In the genomic region with DNA sequence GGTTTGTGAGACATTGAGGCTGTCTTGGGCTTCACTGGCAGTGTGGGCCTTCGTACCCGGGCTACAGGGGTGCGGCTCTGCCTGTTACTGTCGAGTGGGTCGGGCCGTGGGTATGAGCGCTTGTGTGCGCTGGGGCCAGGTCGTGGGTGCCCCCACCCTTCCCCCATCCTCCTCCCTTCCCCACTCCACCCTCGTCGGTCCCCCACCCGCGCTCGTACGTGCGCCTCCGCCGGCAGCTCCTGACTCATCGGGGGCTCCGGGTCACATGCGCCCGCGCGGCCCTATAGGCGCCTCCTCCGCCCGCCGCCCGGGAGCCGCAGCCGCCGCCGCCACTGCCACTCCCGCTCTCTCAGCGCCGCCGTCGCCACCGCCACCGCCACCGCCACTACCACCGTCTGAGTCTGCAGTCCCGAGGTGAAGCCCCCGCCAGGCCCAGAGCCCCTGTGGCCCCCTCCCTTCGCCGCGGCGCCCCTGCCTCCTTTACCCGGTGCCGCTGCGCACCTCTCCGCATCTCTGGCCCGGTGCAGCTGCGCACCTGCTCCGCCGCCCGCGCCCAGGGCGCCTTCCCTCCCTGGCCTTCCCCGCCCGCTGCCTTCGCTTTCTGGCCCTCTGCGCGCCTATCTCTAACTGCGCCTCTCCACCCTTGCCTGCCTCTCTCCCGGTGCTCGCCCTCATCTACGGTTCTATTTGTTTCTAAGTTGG, we compare ENCODE assay signal across 8 cellular contexts. TPM values are rescaled to one million over a fixed set of nuclear protein-coding genes. Genes with fewer than 3 reads are reported as not detected.
DNase-seq lines count a peak whose midpoint lies in the region; ATAC-seq, FAIRE-seq and TF ChIP-seq lines count a peak whose summit lies in the region.

A gene (plus strand): TSS at position 335 of the 702 bp plus-strand sequence. CDS start 1,253 bp downstream, outside the sequence.

- DNase-seq in A673 (ENCODE audit: low spot score) (peak; percentile 79), RPMI7951 (ENCODE audit: low read depth) (peak; percentile 72), activated gamma-delta T cell treated with Interleukin-2 at 50 U/mL for 16 hours (peak; percentile 82), frontal cortex (ENCODE audit: low spot score in 2 of 2) (peak; percentile 86 to 93)

- H3K27ac ChIP-seq in A673 (ENCODE audit: low read depth, low read length, poor library complexity, severe bottlenecking) (peak within 1 kb of the TSS; percentile 88), subcutaneous abdominal adipose tissue (ENCODE audit: low read depth, low read length) (no peak within 1 kb of the TSS)

- peak within 1 kb of the TSS in 3 of 5 donors; percentile 43 to 69 (median 51) for H3K9ac ChIP-seq in subcutaneous abdominal adipose tissue (ENCODE audit: low read length in 5 of 5)

- intact Hi-C loops in A673 (cut with micrococcal nuclease; ENCODE audit: unreplicated experiment), result no loop called here

- H3K4me1 ChIP-seq in A673 (ENCODE audit: insufficient read depth, low read length, poor library complexity, severe bottlenecking) (peaks cover 13% of the 10 kb centered on the region), neuron (ENCODE audit: insufficient read depth, low read length) (peaks cover 13% of the 10 kb centered on the region), subcutaneous abdominal adipose tissue (ENCODE audit: control insufficient read depth in 5 of 5, insufficient read depth in 5 of 5, low read length in 5 of 5) (peaks cover 0 to 18% (median 14%) of the 10 kb centered on the region in 5 donors)

- no peaks in the 10 kb centered on the region for H3K9me3 ChIP-seq in A673 (ENCODE audit: low read depth, low read length, poor library complexity, severe bottlenecking)
- H3K9me3 ChIP-seq in neuron (ENCODE audit: low read length), result no peaks in the 10 kb centered on the region
- no peaks in the 10 kb centered on the region for H3K9me3 ChIP-seq in subcutaneous abdominal adipose tissue (ENCODE audit: control insufficient read depth in 5 of 5, low read length in 5 of 5)

- peak within 1 kb of the TSS; percentile 80 for H2AFZ ChIP-seq in neuron (ENCODE audit: low read depth, low read length)

- no peak for TF ChIP-seq CTCF in A673 (conservative IDR thresholded peaks at IDR 0.05; ENCODE audit: low read depth, low read length)

- no peaks in the 10 kb centered on the region for H3K27me3 ChIP-seq in A673 (replicated peaks; ENCODE audit: insufficient read depth, low read depth, low read length, poor library complexity)
- no peaks in the 10 kb centered on the region for H3K27me3 ChIP-seq in neuron (ENCODE audit: insufficient read depth, low read length)
- peaks cover 14 to 40% (median 35%) of the 10 kb centered on the region in 5 donors for H3K27me3 ChIP-seq in subcutaneous abdominal adipose tissue (ENCODE audit: control insufficient read depth in 5 of 5, insufficient read depth in 4 of 5, low read length in 5 of 5)

- H3K4me3 ChIP-seq in A673 (ENCODE audit: low read depth, low read length, poor library complexity, severe bottlenecking), result peak within 1 kb of the TSS; percentile 97
- peak within 1 kb of the TSS; percentile 59 for H3K4me3 ChIP-seq in neuron (ENCODE audit: low read length)
- H3K4me3 ChIP-seq in subcutaneous abdominal adipose tissue (ENCODE audit: low read depth in 1 of 5, low read length in 5 of 5), result peak within 1 kb of the TSS; percentile 64 to 70 (median 68)

- no peak for FAIRE-seq in frontal cortex (lab: Jason Lieb, UNC)

- ATAC-seq in GM18868 (IDR thresholded peaks at IDR 0.05; ENCODE audit: unreplicated experiment) (peak; percentile 81), HG03439 (IDR thresholded peaks at IDR 0.05; ENCODE audit: unreplicated experiment) (peak; percentile 67)

- BruUV-seq in A673 (replicated peaks; lab: Mats Ljungman, UMichigan), result no TSS peak

- POLR2A ChIA-PET in A673 (lab: Charles Lee; ENCODE audit: low non-redundant PET), result interaction anchor here (0.6 kb wide), 1 partner anchor 990 kb away, joined by 3 read pairs; no protein-coding TSS in a partner anchor

- H3K36me3 ChIP-seq in A673 (ENCODE audit: insufficient read depth, low read length, poor library complexity, severe bottlenecking), result peaks cover 32% of the 10 kb centered on the region
- H3K36me3 ChIP-seq in neuron (ENCODE audit: insufficient read depth, low read length), result peaks cover 3% of the 10 kb centered on the region
- peaks cover 0 to 4% (median 0%) of the 10 kb centered on the region in 5 donors for H3K36me3 ChIP-seq in subcutaneous abdominal adipose tissue (ENCODE audit: control insufficient read depth in 5 of 5, insufficient read depth in 5 of 5, low read length in 5 of 5)

- CTCF ChIA-PET in A673 (lab: Charles Lee), result interaction anchor here (1.0 kb wide), 2 partner anchors 41 to 45 kb away, joined by 3 read pairs; a partner anchor contains a TSS

RNA-seq across cellular contexts. Expression of the gene that starts here (rescaled TPM):
- total RNA-seq in A673 (2021) (138 and 155 TPM in 2 replicates), frontal cortex (169 TPM)
- total RNA-seq in RPMI7951 (2014; rRNA removed; shearing (Covaris generic)), result 28.6 and 29.0 TPM in 2 replicates
